ENCODE assay signal across 18 cellular contexts in the genomic region with DNA sequence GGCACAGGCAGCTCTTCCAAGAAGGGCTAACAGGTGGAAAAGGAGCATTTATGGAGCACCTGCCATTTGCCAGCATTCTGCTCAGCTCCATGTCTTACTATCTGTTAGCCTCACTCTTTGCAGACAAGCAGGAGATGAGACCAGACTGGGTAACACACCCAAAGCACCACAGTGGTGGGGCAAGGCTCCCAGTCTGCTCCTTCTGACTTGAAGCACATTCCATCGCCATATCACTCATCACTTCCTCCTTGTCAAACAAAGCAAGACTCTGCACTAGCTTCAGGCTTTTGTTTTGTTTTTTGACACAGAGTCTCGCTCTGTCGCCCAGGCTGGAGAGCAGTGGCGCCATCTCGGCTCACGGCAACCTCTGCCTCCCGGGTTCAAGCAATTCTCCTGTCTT.
DNase-seq lines count a peak whose midpoint lies in the region; ATAC-seq, FAIRE-seq and TF ChIP-seq lines count a peak whose summit lies in the region.
"Had no signal": no experiment of that assay in that cellular context is flagged by ENCODE, and none has a peak within 500 bp of the region (broad histone marks: within the 10 kb centered on the region; RNA-seq: fewer than 3 reads in every experiment).

No MANE protein-coding gene starts in this region.

- H3K4me3 ChIP-seq in HepG2 (replicated peaks in 1 of 3; ENCODE audit: insufficient read depth in 1 of 3, low read depth in 2 of 3, low read length in 3 of 3), result no peak overlapping the region
- no peak overlapping the region for H3K4me3 ChIP-seq in right lobe of liver
- H3K4me3 ChIP-seq in K562, result no peak overlapping the region
- H3K4me3 ChIP-seq in upper lobe of right lung, result no peak overlapping the region
- H3K4me3 ChIP-seq: BLaER1 had no signal

- POLR2A ChIA-PET in HepG2 (lab: Yijun Ruan, JAX), result interaction anchor here (4.3 kb wide), 1 partner anchor 25 kb away, joined by 26 read pairs; no protein-coding TSS in a partner anchor
- POLR2A ChIA-PET in K562 (lab: Yijun Ruan, JAX), result interaction anchor here (0.7 to 0.9 kb wide), 2 partner anchors 317 to 501 kb away, joined by 3 read pairs; no protein-coding TSS in a partner anchor

- no peak for DNase-seq in HepG2 (ENCODE audit: low spot score)
- no peak for DNase-seq in right lobe of liver
- DNase-seq in K562 (ENCODE audit: extremely low read depth in 1 of 4, low spot score in 3 of 4), result no peak
- peak in 1 of 2 donors; percentile 26 for DNase-seq in foreskin keratinocyte
- no peak for DNase-seq in upper lobe of right lung
- DNase-seq in 8988T, result no peak
- no peak for DNase-seq in HT-29 (ENCODE audit: low spot score)
- no peak for DNase-seq in COLO668 (lab: John Stamatoyannopoulos, UW; ENCODE audit: unreplicated experiment)
- DNase-seq: CD8-positive, alpha-beta T cell; DMS53; H9; KBM-7; NCI-H1694 treated with DMSO at 0.1 percent for 48 hours; NCI-H524; NCI-H82 had no signal

- no peak for ATAC-seq in HepG2
- ATAC-seq in right lobe of liver, result no peak
- no peak for ATAC-seq in K562
- peak; percentile 50 for ATAC-seq in foreskin keratinocyte
- peak; percentile 11 for ATAC-seq in upper lobe of right lung
- ATAC-seq: CD8-positive, alpha-beta T cell had no signal

- no peak overlapping the region for H3K4me2 ChIP-seq in HepG2 (ENCODE audit: low read depth, low read length)
- no peak overlapping the region for H3K4me2 ChIP-seq in K562 (ENCODE audit: insufficient read depth, low read length)
- H3K4me2 ChIP-seq: BLaER1 had no signal

- TF ChIP-seq RAD21 in HepG2 (CRISPR knock-in tag; IDR thresholded peaks at IDR 0.05) (no peak), K562 (CRISPR knock-in tag; conservative IDR thresholded peaks at IDR 0.05 in 1 of 2, IDR thresholded peaks at IDR 0.05 in 1 of 2) (no peak)

- H3K9me3 ChIP-seq in HepG2 (ENCODE audit: low read length), result no peaks in the 10 kb centered on the region
- H3K9me3 ChIP-seq in right lobe of liver, result no peaks in the 10 kb centered on the region
- no peaks in the 10 kb centered on the region for H3K9me3 ChIP-seq in K562 (replicated peaks; ENCODE audit: control insufficient read depth, insufficient read depth, low read depth, low read length)
- H3K9me3 ChIP-seq in upper lobe of right lung, result no peaks in the 10 kb centered on the region
- H3K9me3 ChIP-seq: BLaER1 had no signal

- WGBS in HepG2 (ENCODE audit: low lambda C conversion rate), result 98% methylated on average over 7 of the region's 7 CpGs
- WGBS in right lobe of liver (ENCODE audit: insufficient coverage, low coverage, low lambda C conversion rate, missing lambda C conversion rate), result 88% methylated on average over 3 of the region's 7 CpGs
- 65% methylated on average over 5 of the region's 7 CpGs for WGBS in K562 (ENCODE audit: insufficient coverage, low coverage, missing lambda C conversion rate)

- BruUV-seq in HepG2 (replicated peaks; lab: Mats Ljungman, UMichigan) (no TSS peak), K562 (replicated peaks; lab: Mats Ljungman, UMichigan) (no TSS peak)

- intact Hi-C loops in HepG2 (cut with micrococcal nuclease; ENCODE audit: unreplicated experiment) (no loop called here), right lobe of liver (cut with DNase I) (no loop called here), K562 (cut with micrococcal nuclease) (no loop called here), upper lobe of right lung (cut with DNase I) (no loop called here)

- H3K27me3 ChIP-seq in HepG2 (ENCODE audit: control insufficient read depth in 1 of 2, insufficient read depth in 2 of 2, low read length in 2 of 2), result no peaks in the 10 kb centered on the region
- no peaks in the 10 kb centered on the region for H3K27me3 ChIP-seq in right lobe of liver
- H3K27me3 ChIP-seq in K562 (ENCODE audit: control insufficient read depth in 2 of 2, insufficient read depth in 2 of 2, low read length in 2 of 2), result no peaks in the 10 kb centered on the region
- no peaks in the 10 kb centered on the region for H3K27me3 ChIP-seq in foreskin keratinocyte
- H3K27me3 ChIP-seq in upper lobe of right lung, result no peaks in the 10 kb centered on the region
- H3K27me3 ChIP-seq: BLaER1 had no signal

- H3K9ac ChIP-seq in HepG2 (ENCODE audit: insufficient read depth, low read depth, low read length) (no peak overlapping the region), K562 (ENCODE audit: insufficient read depth in 1 of 2, low read depth in 2 of 2, low read length in 2 of 2) (no peak overlapping the region)
- H3K9ac ChIP-seq: BLaER1 had no signal

- TF ChIP-seq EP300 in HepG2 (IDR thresholded peaks at IDR 0.05; ENCODE audit: low read depth in 2 of 2, low read length in 2 of 2), result no peak
- TF ChIP-seq EP300 in HepG2 (CRISPR knock-in tag; IDR thresholded peaks at IDR 0.05; ENCODE audit: borderline replicate concordance), result no peak
- TF ChIP-seq EP300 in K562 (IDR thresholded peaks at IDR 0.05; ENCODE audit: low read length), result no peak

- in situ Hi-C loops in HepG2 (cut with HindIII; ENCODE audit: extremely low pct_ligation_motif_present, low pct_unique_long_range_greater_than_20kb), result no loop called here
- in situ Hi-C loops in K562 (cut with MboI), result no loop called here

- peaks cover 63% of the 10 kb centered on the region for H3K79me2 ChIP-seq in HepG2 (ENCODE audit: insufficient read depth, low read length)
- H3K79me2 ChIP-seq in K562 (ENCODE audit: control insufficient read depth, insufficient read depth, low read length), result no peaks in the 10 kb centered on the region

- FAIRE-seq in HepG2 (lab: Jason Lieb, UNC), result no peak
- FAIRE-seq in K562 (lab: Jason Lieb, UNC), result no peak
- FAIRE-seq: A204.1 had no signal

- no peak overlapping the region for H2AFZ ChIP-seq in HepG2 (ENCODE audit: low read length)
- H2AFZ ChIP-seq in K562 (ENCODE audit: low read depth, low read length), result no peak overlapping the region

- H3K27ac ChIP-seq in HepG2 (ENCODE audit: extremely low read length, insufficient read depth, low read length) (no peak overlapping the region), right lobe of liver (no peak overlapping the region), K562 (ENCODE audit: extremely low read depth, low read depth, low read length) (no peak overlapping the region), foreskin keratinocyte (no peak overlapping the region), upper lobe of right lung (no peak overlapping the region)
- H3K27ac ChIP-seq: BLaER1, HL-60 had no signal

- 0 out of 2 replicates have a peak, but pooled peaks cover 6% of the 10 kb centered on the region for H4K20me1 ChIP-seq in HepG2 (ENCODE audit: insufficient read depth, low read length)
- H4K20me1 ChIP-seq in K562 (replicated peaks; ENCODE audit: control insufficient read depth, insufficient read depth, low read length), result no peaks in the 10 kb centered on the region; the same call in 1 of the 2 replicates

- H3K4me1 ChIP-seq in HepG2 (ENCODE audit: insufficient read depth, low read length), result peaks cover 42% of the 10 kb centered on the region
- H3K4me1 ChIP-seq in right lobe of liver, result peaks cover 0 to 35% (median 13%) of the 10 kb centered on the region in 4 donors
- no peaks in the 10 kb centered on the region for H3K4me1 ChIP-seq in K562 (replicated peaks in 1 of 2; ENCODE audit: control insufficient read depth in 2 of 2, insufficient read depth in 2 of 2, low read length in 2 of 2)
- H3K4me1 ChIP-seq in foreskin keratinocyte, result peaks cover 6% of the 10 kb centered on the region
- H3K4me1 ChIP-seq in upper lobe of right lung, result no peaks in the 10 kb centered on the region
- H3K4me1 ChIP-seq: BLaER1 had no signal

- H3K36me3 ChIP-seq in HepG2 (replicated peaks in 1 of 2; ENCODE audit: control insufficient read depth in 1 of 2, insufficient read depth in 2 of 2, low read length in 2 of 2), result peaks cover 52 to 84% of the 10 kb centered on the region in 2 experiments
- H3K36me3 ChIP-seq in right lobe of liver, result no peaks in the 10 kb centered on the region
- H3K36me3 ChIP-seq in K562 (ENCODE audit: control insufficient read depth, insufficient read depth, low read length), result no peaks in the 10 kb centered on the region; the same call in 2 of the 3 replicates
- peaks cover 8% of the 10 kb centered on the region for H3K36me3 ChIP-seq in upper lobe of right lung

- CTCF ChIA-PET in HepG2 (lab: Yijun Ruan, JAX; ENCODE audit: low intra/inter-chr PET ratio, low total read pairs) (no interaction called here), K562 (lab: Yijun Ruan, JAX; ENCODE audit: low intra/inter-chr PET ratio) (no interaction called here)

- H3K9me1 ChIP-seq in K562 (ENCODE audit: control insufficient read depth, insufficient read depth, low read length), result peaks cover 3% of the 10 kb centered on the region

- TF ChIP-seq POLR2A in HepG2 (IDR thresholded peaks at IDR 0.05; ENCODE audit: insufficient read depth in 1 of 2, low read depth in 2 of 2, low read length in 2 of 2) (no peak), right lobe of liver (IDR thresholded peaks at IDR 0.05) (no peak), K562 (conservative IDR thresholded peaks at IDR 0.05) (no peak)

- TF ChIP-seq CTCF in HepG2 (CRISPR knock-in tag; IDR thresholded peaks at IDR 0.05) (no peak), right lobe of liver (IDR thresholded peaks at IDR 0.05) (no peak), K562 (IDR thresholded peaks at IDR 0.05 in 2 of 3, conservative IDR thresholded peaks at IDR 0.05 in 1 of 3; ENCODE audit: insufficient read depth in 2 of 3, low read depth in 1 of 3, low read length in 3 of 3) (no peak), foreskin keratinocyte (conservative IDR thresholded peaks at IDR 0.05) (no peak), upper lobe of right lung (IDR thresholded peaks at IDR 0.05) (no peak)

TF ChIP-seq in HepG2, 621 proteins besides CTCF, POLR2A, EP300 and RAD21 (continues in another document):
- TF ChIP-seq, protein P1, sequence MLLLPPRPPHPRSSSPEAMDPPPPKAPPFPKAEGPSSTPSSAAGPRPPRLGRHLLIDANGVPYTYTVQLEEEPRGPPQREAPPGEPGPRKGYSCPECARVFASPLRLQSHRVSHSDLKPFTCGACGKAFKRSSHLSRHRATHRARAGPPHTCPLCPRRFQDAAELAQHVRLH (CRISPR knock-in tag; IDR thresholded peaks at IDR 0.05; ENCODE audit: borderline replicate concordance, low read depth), result no peak
- TF ChIP-seq PAF1 (CRISPR knock-in tag; IDR thresholded peaks at IDR 0.05) (no peak), ARID2 (CRISPR knock-in tag; IDR thresholded peaks at IDR 0.05; ENCODE audit: borderline replicate concordance) (no peak), MEIS1 (CRISPR knock-in tag; IDR thresholded peaks at IDR 0.05; ENCODE audit: borderline replicate concordance) (no peak), ZC3H13 (CRISPR knock-in tag; IDR thresholded peaks at IDR 0.05) (no peak)

TF ChIP-seq in K562, 482 proteins besides CTCF, POLR2A, EP300 and RAD21:
- TF ChIP-seq MEIS2 (IDR thresholded peaks at IDR 0.05; ENCODE audit: partially characterized antibody), result peak; percentile 9
- TF ChIP-seq STAT5B (CRISPR knock-in tag; IDR thresholded peaks at IDR 0.05), result no peak
- no peak for TF ChIP-seq RUNX1 (IDR thresholded peaks at IDR 0.05; ENCODE audit: low read depth)
- TF ChIP-seq ESRRA (IDR thresholded peaks at IDR 0.05; ENCODE audit: borderline replicate concordance, low read depth), result no peak
TF ChIP-seq in K562: peak in this region for 1.

Comparison
In these comparisons a context has a peak if more than half of its experiments do, and no peak if none do; other contexts are left out.
1. ATAC-seq: peak in foreskin keratinocyte (single experiment) and upper lobe of right lung (single experiment); none in HepG2 (single experiment), right lobe of liver (0 of 4) and K562 (single experiment).